In the genomic region with DNA sequence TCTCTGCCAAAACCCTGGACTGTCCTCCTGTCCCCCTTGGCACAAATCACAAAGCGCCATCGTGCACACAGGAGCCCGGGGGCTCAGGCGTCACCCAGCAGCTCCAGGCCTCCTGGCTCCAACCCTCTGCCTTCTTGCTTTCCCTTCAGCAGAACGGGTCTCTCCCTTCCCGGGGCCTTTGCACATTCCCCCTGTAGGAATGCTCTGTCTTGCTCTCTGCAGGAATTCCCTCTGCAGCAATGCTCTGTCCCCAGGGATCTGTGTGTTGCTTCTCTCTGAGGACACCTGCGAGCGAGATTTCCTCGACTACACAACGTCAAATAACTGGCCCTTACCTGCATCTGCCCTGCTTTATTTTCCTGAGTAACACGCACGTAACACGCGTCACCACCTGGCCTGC, we compare ENCODE assay signal across 24 cellular contexts. TPM values are rescaled to one million over a fixed set of nuclear protein-coding genes. Genes with fewer than 3 reads are reported as not detected.
A peak's percentile ranks its signal among the peaks of the same experiment; 100 is the strongest.
DNase-seq lines count a peak whose midpoint lies in the region; ATAC-seq and TF ChIP-seq lines count a peak whose summit lies in the region.
"Had no signal": no experiment of that assay in that cellular context is flagged by ENCODE, and none has a peak within 500 bp of the region (broad histone marks: within the 10 kb centered on the region; RNA-seq: fewer than 3 reads in every experiment).

No MANE protein-coding gene starts in this region.

- intact Hi-C loops in activated CD4-positive, alpha-beta memory T cell treated with anti-CD3 and anti-CD28 coated beads for 36 hours (cut with micrococcal nuclease): loop anchor here (5.0 kb wide), 1 partner anchor 33 kb away; no protein-coding TSS in a partner anchor
- intact Hi-C loops in sciatic nerve (cut with DNase I): no loop called here

- peaks cover 58% of the 10 kb centered on the region for H3K4me1 Mint-ChIP-seq in stimulated activated naive CD8-positive, alpha-beta T cell treated with anti-CD3 and anti-CD28 coated beads, Interleukin-15, Interleukin-2, amounts not matched to agents 100 ng/mL and 50 ng/mL, for 24 hours (ENCODE audit: low read depth)
- peaks cover 60% of the 10 kb centered on the region for H3K4me1 Mint-ChIP-seq in stimulated activated naive CD8-positive, alpha-beta T cell treated with anti-CD3 and anti-CD28 coated beads, Interleukin-15, amount 100 ng/mL, for 72 hours
- peaks cover 30% of the 10 kb centered on the region for H3K4me1 Mint-ChIP-seq in activated CD4-positive, alpha-beta memory T cell treated with anti-CD3 and anti-CD28 coated beads for 36 hours (ENCODE audit: low read depth)

- ATAC-seq in stimulated activated naive CD8-positive, alpha-beta T cell treated with anti-CD3 and anti-CD28 coated beads, Interleukin-15, amount 100 ng/mL, for 72 hours: no peak
- ATAC-seq in sciatic nerve: no peak
- no peak for ATAC-seq in left lobe of liver
- ATAC-seq: gastrocnemius medialis, left lung, pancreas, T-cell had no signal

- CTCF ChIA-PET in activated CD4-positive, alpha-beta memory T cell treated with anti-CD3 and anti-CD28 coated beads for 36 hours (lab: Charles Lee): interaction anchor here (1.0 kb wide), 1 partner anchor 18 kb away, joined by 4 read pairs; no protein-coding TSS in a partner anchor

- no peak for TF ChIP-seq CTCF in BE2C (IDR thresholded peaks at IDR 0.05; ENCODE audit: low read depth, low read length)

- no peaks in the 10 kb centered on the region for H3K36me3 ChIP-seq in BE2C
- H3K36me3 ChIP-seq: brain microvascular endothelial cell, gastrocnemius medialis, left lung, pancreas, WERI-Rb-1 had no signal

- H3K27me3 ChIP-seq in BE2C: no peaks in the 10 kb centered on the region
- H3K27me3 ChIP-seq: brain microvascular endothelial cell, gastrocnemius medialis, pancreas had no signal

- H3K4me3 ChIP-seq in BE2C (ENCODE audit: low read depth, low read length): no peak overlapping the region
- H3K4me3 ChIP-seq: gastrocnemius medialis, left lung, pancreas had no signal

- H3K4me1 ChIP-seq in BE2C: peaks cover under 1% of the 10 kb centered on the region; the same call in 1 of the 2 replicates

- H3K9me3 Mint-ChIP-seq in stimulated activated naive CD8-positive, alpha-beta T cell treated with anti-CD3 and anti-CD28 coated beads, Interleukin-15, Interleukin-2, amounts not matched to agents 100 ng/mL and 50 ng/mL, for 24 hours: no peaks in the 10 kb centered on the region
- no peaks in the 10 kb centered on the region for H3K9me3 Mint-ChIP-seq in stimulated activated naive CD8-positive, alpha-beta T cell treated with anti-CD3 and anti-CD28 coated beads, Interleukin-15, amount 100 ng/mL, for 72 hours
- no peaks in the 10 kb centered on the region for H3K9me3 Mint-ChIP-seq in activated CD4-positive, alpha-beta memory T cell treated with anti-CD3 and anti-CD28 coated beads for 36 hours
- H3K9me3 Mint-ChIP-seq: HFFc6, T-cell had no signal

- no peak overlapping the region for H3K4me3 Mint-ChIP-seq in stimulated activated naive CD8-positive, alpha-beta T cell treated with anti-CD3 and anti-CD28 coated beads, Interleukin-15, Interleukin-2, amounts not matched to agents 100 ng/mL and 50 ng/mL, for 24 hours
- no peak overlapping the region for H3K4me3 Mint-ChIP-seq in stimulated activated naive CD8-positive, alpha-beta T cell treated with anti-CD3 and anti-CD28 coated beads, Interleukin-15, amount 100 ng/mL, for 72 hours
- no peak overlapping the region for H3K4me3 Mint-ChIP-seq in activated CD4-positive, alpha-beta memory T cell treated with anti-CD3 and anti-CD28 coated beads for 36 hours
- H3K4me3 Mint-ChIP-seq: HFFc6 had no signal

- no peaks in the 10 kb centered on the region for H3K36me3 Mint-ChIP-seq in stimulated activated naive CD8-positive, alpha-beta T cell treated with anti-CD3 and anti-CD28 coated beads, Interleukin-15, Interleukin-2, amounts not matched to agents 100 ng/mL and 50 ng/mL, for 24 hours (ENCODE audit: low read depth)
- no peaks in the 10 kb centered on the region for H3K36me3 Mint-ChIP-seq in activated CD4-positive, alpha-beta memory T cell treated with anti-CD3 and anti-CD28 coated beads for 36 hours

- no peak for DNase-seq in stimulated activated naive CD8-positive, alpha-beta T cell treated with anti-CD3 and anti-CD28 coated beads, Interleukin-15, amount 100 ng/mL, for 72 hours
- no peak for DNase-seq in activated CD4-positive, alpha-beta memory T cell treated with anti-CD3 and anti-CD28 coated beads for 36 hours
- DNase-seq in mesenteric fat pad (ENCODE audit: low spot score): peak; percentile 71
- DNase-seq in sciatic nerve (ENCODE audit: low spot score): no peak
- no peak for DNase-seq in left lobe of liver (ENCODE audit: low spot score)
- DNase-seq in BE2C: no peak
- DNase-seq: AML-193, brain microvascular endothelial cell, dermis blood vessel endothelial cell, gastrocnemius medialis, HFFc6, NCI-H1048, NCI-H2029 treated with DMSO at 0.1 percent for 48 hours, SHP77 treated with DMSO at 0.1 percent for 48 hours had no signal

- peak overlapping the region; percentile 29 for H3K27ac Mint-ChIP-seq in stimulated activated naive CD8-positive, alpha-beta T cell treated with anti-CD3 and anti-CD28 coated beads, Interleukin-15, Interleukin-2, amounts not matched to agents 100 ng/mL and 50 ng/mL, for 24 hours
- H3K27ac Mint-ChIP-seq in stimulated activated naive CD8-positive, alpha-beta T cell treated with anti-CD3 and anti-CD28 coated beads, Interleukin-15, amount 100 ng/mL, for 72 hours: no peak overlapping the region
- H3K27ac Mint-ChIP-seq in activated CD4-positive, alpha-beta memory T cell treated with anti-CD3 and anti-CD28 coated beads for 36 hours: peak overlapping the region; percentile 46
- H3K27ac Mint-ChIP-seq: HFFc6, T-cell had no signal

- H3K27me3 Mint-ChIP-seq in stimulated activated naive CD8-positive, alpha-beta T cell treated with anti-CD3 and anti-CD28 coated beads, Interleukin-15, Interleukin-2, amounts not matched to agents 100 ng/mL and 50 ng/mL, for 24 hours: no peaks in the 10 kb centered on the region
- H3K27me3 Mint-ChIP-seq in stimulated activated naive CD8-positive, alpha-beta T cell treated with anti-CD3 and anti-CD28 coated beads, Interleukin-15, amount 100 ng/mL, for 72 hours: no peaks in the 10 kb centered on the region
- no peaks in the 10 kb centered on the region for H3K27me3 Mint-ChIP-seq in activated CD4-positive, alpha-beta memory T cell treated with anti-CD3 and anti-CD28 coated beads for 36 hours
- H3K27me3 Mint-ChIP-seq: T-cell had no signal

- POLR2A ChIA-PET in activated CD4-positive, alpha-beta memory T cell treated with anti-CD3 and anti-CD28 coated beads for 36 hours (lab: Charles Lee): interaction anchor here (1.0 kb wide), 1 partner anchor 11 kb away, joined by 3 read pairs; no protein-coding TSS in a partner anchor

- H3K9me3 ChIP-seq in BE2C: no peaks in the 10 kb centered on the region
- H3K9me3 ChIP-seq: gastrocnemius medialis, left lung, pancreas had no signal

RNA-seq across cellular contexts. Expression of a gene that starts 13.3 kb away (rescaled TPM):
- total RNA-seq in activated CD4-positive, alpha-beta memory T cell treated with anti-CD3 and anti-CD28 coated beads for 36 hours: 10 to 100 TPM; 45.9 to 49.3 TPM
- total RNA-seq in mesenteric fat pad: 102 TPM
- total RNA-seq in sciatic nerve: 47.6 TPM
- 4.5 TPM for total RNA-seq in left lobe of liver
- 5.1 TPM for polyA plus RNA-seq in BE2C (2012; ENCODE audit: insufficient read depth, insufficient read length, low read depth)

RNA-seq across cellular contexts. Expression of a gene that starts 33.3 kb away (rescaled TPM):
- not detected for total RNA-seq in activated CD4-positive, alpha-beta memory T cell treated with anti-CD3 and anti-CD28 coated beads for 36 hours
- total RNA-seq in mesenteric fat pad (not detected), sciatic nerve (not detected), left lobe of liver (not detected)
- not detected for polyA plus RNA-seq in BE2C (2012; ENCODE audit: insufficient read depth, insufficient read length, low read depth)
- total RNA-seq: activated CD8-positive, alpha-beta memory T cell treated with anti-CD3 and anti-CD28 coated beads for 36 hours; dermis blood vessel endothelial cell; epithelial cell of proximal tubule; gastrocnemius medialis; HFFc6; HT-29; mucosa of gallbladder; NCI-H460 had no signal

Comparison
In these comparisons a context has a peak if more than half of its experiments do, and no peak if none do; other contexts are left out.
1. H3K27ac Mint-ChIP-seq: peak in stimulated activated naive CD8-positive, alpha-beta T cell treated with anti-CD3 and anti-CD28 coated beads, Interleukin-15, Interleukin-2, amounts not matched to agents 100 ng/mL and 50 ng/mL, for 24 hours (single experiment) and activated CD4-positive, alpha-beta memory T cell treated with anti-CD3 and anti-CD28 coated beads for 36 hours (single experiment); none in stimulated activated naive CD8-positive, alpha-beta T cell treated with anti-CD3 and anti-CD28 coated beads, Interleukin-15, amount 100 ng/mL, for 72 hours (0 of 2).